ENCODE assay signal across 9 cellular contexts in the genomic region with DNA sequence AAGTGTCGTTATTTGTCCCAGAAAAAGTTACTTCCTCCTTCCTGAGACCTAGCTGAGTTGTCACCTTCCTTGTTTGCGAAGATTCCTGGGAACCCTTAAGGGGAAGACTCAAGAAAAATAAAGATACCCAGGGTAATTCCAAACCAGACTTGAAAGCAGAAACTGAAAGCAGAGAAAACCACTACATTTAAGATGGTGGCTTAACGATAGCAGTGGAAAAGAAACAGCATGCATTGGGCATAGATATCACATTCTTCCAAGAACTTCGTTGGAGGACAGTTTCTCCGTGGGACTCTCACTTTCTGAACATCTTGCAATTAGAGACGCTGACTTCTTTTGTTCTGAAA.
DNase-seq lines count a peak whose midpoint lies in the region; ATAC-seq and TF ChIP-seq lines count a peak whose summit lies in the region.
"Had no signal": no experiment of that assay in that cellular context is flagged by ENCODE, and none has a peak within 500 bp of the region (broad histone marks: within the 10 kb centered on the region; RNA-seq: fewer than 3 reads in every experiment).

No MANE protein-coding gene starts in this region.

- H3K4me2 ChIP-seq in BLaER1, result peak overlapping the region; percentile 8; the same call in 1 of the 2 replicates

- H3K9me3 ChIP-seq in BLaER1 (no peaks in the 10 kb centered on the region), aorta (ENCODE audit: control insufficient read depth, low read length) (no peaks in the 10 kb centered on the region)
- H3K9me3 ChIP-seq: BE2C had no signal

- intact Hi-C loops in aorta (cut with DNase I), result loop anchor here (2.0 to 10.0 kb wide), 6 partner anchors 58 to 548 kb away; a partner anchor contains a TSS

- no peak for TF ChIP-seq CTCF in progenitor cell of endocrine pancreas (IDR thresholded peaks at IDR 0.05; ENCODE audit: unreplicated experiment)

- no peak overlapping the region for H3K27ac ChIP-seq in BLaER1
- H3K27ac ChIP-seq in aorta (ENCODE audit: low read depth in 1 of 2, low read length in 2 of 2), result no peak overlapping the region

- H3K4me3 ChIP-seq in BLaER1 (no peak overlapping the region), aorta (ENCODE audit: low read length in 2 of 2) (no peak overlapping the region)

- ATAC-seq in GM19397 (IDR thresholded peaks at IDR 0.05; ENCODE audit: unreplicated experiment) (peak; percentile 33), HG03342 (IDR thresholded peaks at IDR 0.05; ENCODE audit: unreplicated experiment) (peak; percentile 57), HG03139 (IDR thresholded peaks at IDR 0.05; ENCODE audit: unreplicated experiment) (no peak), aorta (ENCODE audit: low FRiP score) (no peak)

- H3K27ac Mint-ChIP-seq in progenitor cell of endocrine pancreas, result no peak overlapping the region

- no peak overlapping the region for H3K4me3 Mint-ChIP-seq in progenitor cell of endocrine pancreas (ENCODE audit: low read depth)

- WGBS in aorta, 2 donors, result 92 to 93% methylated on average over 6 of the region's 6 CpGs

- peak; percentile 33 for DNase-seq in central memory CD4-positive, alpha-beta T cell
- DNase-seq in progenitor cell of endocrine pancreas (ENCODE audit: low spot score, unreplicated experiment) (no peak), GM19238 (ENCODE audit: insufficient read length, low spot score) (no peak), aorta (no peak)
- DNase-seq: BE2C had no signal

- no peaks in the 10 kb centered on the region for H3K36me3 ChIP-seq in BLaER1
- H3K36me3 ChIP-seq in aorta (ENCODE audit: control insufficient read depth in 1 of 2, insufficient read depth in 2 of 2, low read length in 1 of 2), result no peaks in the 10 kb centered on the region
- H3K36me3 ChIP-seq: BE2C had no signal

- peaks cover 9% of the 10 kb centered on the region for H3K4me1 Mint-ChIP-seq in progenitor cell of endocrine pancreas (ENCODE audit: low read depth)

- H3K4me1 ChIP-seq in BLaER1, result peaks cover 17% of the 10 kb centered on the region; the same call in 1 of the 2 replicates
- H3K4me1 ChIP-seq in aorta (ENCODE audit: control insufficient read depth in 1 of 2, insufficient read depth in 2 of 2, low read length in 2 of 2), result peaks cover 0 to 4% of the 10 kb centered on the region in 2 donors

- H3K27me3 ChIP-seq in BLaER1 (no peaks in the 10 kb centered on the region), aorta (ENCODE audit: control insufficient read depth in 1 of 2, insufficient read depth in 2 of 2, low read length in 1 of 2) (no peaks in the 10 kb centered on the region)
- H3K27me3 ChIP-seq: BE2C had no signal

- H3K9me3 Mint-ChIP-seq in progenitor cell of endocrine pancreas (ENCODE audit: low read depth), result no peaks in the 10 kb centered on the region

- no peaks in the 10 kb centered on the region for H4K20me1 ChIP-seq in BLaER1

- H3K36me3 Mint-ChIP-seq in progenitor cell of endocrine pancreas (ENCODE audit: insufficient read depth), result no peaks in the 10 kb centered on the region

- H3K27me3 Mint-ChIP-seq in progenitor cell of endocrine pancreas, result peaks cover 13% of the 10 kb centered on the region

- no peak overlapping the region for H3K9ac ChIP-seq in BLaER1

Comparison
In these comparisons a context has a peak if more than half of its experiments do, and no peak if none do; other contexts are left out.
1. ATAC-seq: peak in GM19397 (single experiment) and HG03342 (single experiment); none in HG03139 (single experiment) and aorta (single experiment).